In genomic region chr1:26284597-26285351, GRCh38 we compare ENCODE assay signal across 8 cellular contexts. TPM values are rescaled to one million over a fixed set of nuclear protein-coding genes. Genes with fewer than 3 reads are reported as not detected.
DNase-seq lines count a peak whose midpoint lies in the region; ATAC-seq and TF ChIP-seq lines count a peak whose summit lies in the region.

No MANE protein-coding gene starts in this region.

- H3K27ac ChIP-seq in lung (ENCODE audit: low read depth in 1 of 2, low read length in 1 of 2): peak overlapping the region; percentile 50 to 79

- H3K36me3 ChIP-seq in lung (ENCODE audit: control insufficient read depth in 2 of 2, insufficient read depth in 2 of 2, low read length in 2 of 2): peaks cover 0 to 20% of the 10 kb centered on the region in 2 donors

- no peaks in the 10 kb centered on the region for H3K9me3 ChIP-seq in lung (ENCODE audit: control insufficient read depth in 2 of 2, insufficient read depth in 1 of 2, low read length in 1 of 2)

- 27 to 40% methylated on average over 22 of the region's 22 CpGs for WGBS in lung, 2 donors

- no peaks in the 10 kb centered on the region for H3K27me3 ChIP-seq in lung (ENCODE audit: control insufficient read depth, insufficient read depth)

- ATAC-seq in lung (ENCODE audit: insufficient read depth, low FRiP score) (peak; percentile 10), GM18517 (IDR thresholded peaks at IDR 0.05; ENCODE audit: unreplicated experiment) (no peak)

- peak; percentile 26 for TF ChIP-seq CTCF in lung (IDR thresholded peaks at IDR 0.05; ENCODE audit: control extremely low read depth, extremely low read depth)

- H3K4me3 ChIP-seq in lung: no peak overlapping the region

- peaks cover 6 to 32% of the 10 kb centered on the region in 2 donors for H3K4me1 ChIP-seq in lung (ENCODE audit: control insufficient read depth in 2 of 2, insufficient read depth in 2 of 2, low read length in 2 of 2)

- peak; percentile 13 to 63 for DNase-seq in NCI-H446 (lab: John Stamatoyannopoulos, UW)
- no peak for DNase-seq in NCI-H446 treated with DMSO at 0.1 percent for 48 hours (lab: John Stamatoyannopoulos, UW)
- peak; percentile 74 for DNase-seq in NAMALWA (ENCODE audit: low spot score)
- DNase-seq in activated CD4-positive, alpha-beta T cell treated with anti-CD3 and anti-CD28 coated beads for 1 hour: peak; percentile 94
- peak; percentile 44 for DNase-seq in cerebellar cortex (ENCODE audit: low spot score)
- DNase-seq in lung (ENCODE audit: low spot score): peak; percentile 69
- peak; percentile 96 for DNase-seq in stimulated activated CD8-positive, alpha-beta memory T cell treated with anti-CD3 and anti-CD28 coated beads, Interleukin-12 subunit alpha, Interleukin-12 subunit beta, amount 100 ng/mL, for 1 hour (ENCODE audit: low read depth)

RNA-seq across cellular contexts. Expression of gene SH3BGRL3, which starts 4.9 kb away (rescaled TPM):
- 100 to 1,000 TPM in 1 of 2 donors, 10 to 100 TPM in 1; 17.2 to 317 TPM for total RNA-seq in lung
- 100 to 1,000 TPM; 349 to 437 TPM for polyA plus RNA-seq in lung

RNA-seq across cellular contexts. Expression of gene UBXN11, which starts 21.7 kb away (rescaled TPM):
- 10 to 100 TPM; 20.1 to 82.1 TPM for total RNA-seq in lung
- polyA plus RNA-seq in lung: 10 to 100 TPM; 43.2 to 66.6 TPM

RNA-seq across cellular contexts. Expression of gene CD52, which starts 33.0 kb away (rescaled TPM):
- total RNA-seq in lung: 100 to 1,000 TPM in 1 of 2 donors, 1 to 10 TPM in 1; 6.8 to 238 TPM
- 100 to 1,000 TPM; 402 to 600 TPM for polyA plus RNA-seq in lung

RNA-seq across cellular contexts. Expression of gene CEP85, which starts 50.8 kb away (rescaled TPM):
- total RNA-seq in lung: 10 to 100 TPM in 1 of 2 donors, 1 to 10 TPM in 1; 9.1 to 10.8 TPM
- 1 to 10 TPM; 5.4 to 6.4 TPM for polyA plus RNA-seq in lung
